Comparison of ENCODE assay signal across 8 cellular contexts in the genomic region with DNA sequence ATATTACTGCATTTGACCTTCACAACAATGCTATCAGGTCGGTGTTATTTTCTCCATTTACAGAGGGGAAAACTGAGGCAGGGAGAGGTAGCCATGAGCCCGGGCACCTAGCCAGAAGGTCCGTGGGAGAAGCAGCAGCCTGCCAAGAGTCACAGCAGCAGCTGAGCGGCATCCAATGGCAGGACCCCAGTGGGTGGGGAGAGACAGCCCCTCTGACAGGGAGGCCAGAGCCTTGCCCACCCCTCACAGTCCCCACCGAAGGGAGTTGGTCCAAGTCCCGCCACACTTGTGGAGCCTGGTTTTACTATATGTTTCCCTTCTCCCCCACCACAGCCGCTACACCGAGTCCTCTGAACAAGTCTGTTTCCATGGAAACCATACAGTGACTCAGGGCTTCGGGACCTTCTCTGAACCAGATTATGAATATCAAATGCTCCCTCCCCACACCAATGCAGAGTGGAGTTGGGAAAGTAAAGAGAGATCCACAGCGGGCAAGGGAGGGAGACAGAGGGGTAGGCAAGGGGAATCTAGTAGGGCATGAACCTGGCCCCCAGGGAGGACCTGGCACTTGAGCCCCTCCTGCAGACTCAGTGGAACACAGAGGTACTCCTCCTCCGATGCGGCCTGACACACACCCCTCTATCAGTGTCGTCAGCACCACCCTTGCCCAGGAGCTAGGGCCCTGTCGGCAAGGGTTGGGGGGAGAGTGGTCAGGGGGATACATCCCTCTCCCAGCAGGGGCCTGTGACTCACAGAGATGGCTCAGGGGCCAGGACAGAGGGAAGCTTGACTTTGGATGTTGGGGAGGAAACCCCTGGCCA. TPM values are rescaled to one million over a fixed set of nuclear protein-coding genes. Genes with fewer than 3 reads are reported as not detected.
DNase-seq lines count a peak whose midpoint lies in the region; ATAC-seq and TF ChIP-seq lines count a peak whose summit lies in the region.

No MANE protein-coding gene starts in this region.

- H3K4me3 ChIP-seq in left lung, result no peak overlapping the region

- no peaks in the 10 kb centered on the region for H3K36me3 ChIP-seq in left lung

- H3K36me3 Mint-ChIP-seq in activated naive CD8-positive, alpha-beta T cell, result no peaks in the 10 kb centered on the region

- ATAC-seq in left lung (peak; percentile 25), GM19351 (IDR thresholded peaks at IDR 0.05; ENCODE audit: unreplicated experiment) (no peak)

- peaks cover 21 to 32% of the 10 kb centered on the region in 2 donors for H3K4me1 ChIP-seq in left lung

- H3K27ac ChIP-seq in left lung, result no peak overlapping the region

- no peaks in the 10 kb centered on the region for H3K9me3 ChIP-seq in left lung

- peak overlapping the region; percentile 45 for H3K4me3 Mint-ChIP-seq in activated naive CD8-positive, alpha-beta T cell

- no peaks in the 10 kb centered on the region for H3K9me3 Mint-ChIP-seq in activated naive CD8-positive, alpha-beta T cell (ENCODE audit: low read depth)

- H3K27me3 Mint-ChIP-seq in activated naive CD8-positive, alpha-beta T cell, result peaks cover 27% of the 10 kb centered on the region

- peaks cover 11% of the 10 kb centered on the region for H3K4me1 Mint-ChIP-seq in activated naive CD8-positive, alpha-beta T cell (ENCODE audit: low read depth)

- peaks cover 16 to 100% of the 10 kb centered on the region in 2 donors for H3K27me3 ChIP-seq in left lung

- no peak overlapping the region for H3K27ac Mint-ChIP-seq in activated naive CD8-positive, alpha-beta T cell

- peak; percentile 88 for DNase-seq in AG08396 (ENCODE audit: low spot score)
- peak; percentile 79 for DNase-seq in H4 (ENCODE audit: low spot score)
- no peak for DNase-seq in left lung
- DNase-seq in GM10266 (ENCODE audit: extremely low spot score), result no peak
- no peak for DNase-seq in T-helper 1 cell
- DNase-seq in NK-92 treated with Interleukin-12 subunit alpha and Interleukin-12 subunit beta, amount 100 ng/mL, for 24 hours (lab: John Stamatoyannopoulos, UW), result no peak

- TF ChIP-seq CTCF in left lung (IDR thresholded peaks at IDR 0.05), result no peak
- no peak for TF ChIP-seq CTCF in GM10266 (IDR thresholded peaks at IDR 0.05; ENCODE audit: control insufficient read depth, insufficient read depth, low read depth, missing control alignments)

- intact Hi-C loops in left lung (cut with DNase I), result loop anchor here in 1 of 2 donors (10.0 kb wide), 1 partner anchor 112 kb away; no protein-coding TSS in a partner anchor

RNA-seq across cellular contexts. Expression of gene CHST1, which starts 2.5 kb away (rescaled TPM):
- total RNA-seq in H4 (2014; rRNA removed; shearing (Covaris generic)), result 0.95 and 2.0 TPM in 2 replicates
- total RNA-seq in left lung, result 1 to 10 TPM; 3.1 to 5.5 TPM

Comparison
In these comparisons a context has a peak if more than half of its experiments do, and no peak if none do; other contexts are left out.
1. DNase-seq: peak in AG08396 (single experiment) and H4 (single experiment); none in left lung (0 of 2), GM10266 (single experiment), T-helper 1 cell (0 of 5) and NK-92 treated with Interleukin-12 subunit alpha and Interleukin-12 subunit beta, amount 100 ng/mL, for 24 hours (single experiment).